ENCODE assay signal across 1 cellular context in the genomic region with DNA sequence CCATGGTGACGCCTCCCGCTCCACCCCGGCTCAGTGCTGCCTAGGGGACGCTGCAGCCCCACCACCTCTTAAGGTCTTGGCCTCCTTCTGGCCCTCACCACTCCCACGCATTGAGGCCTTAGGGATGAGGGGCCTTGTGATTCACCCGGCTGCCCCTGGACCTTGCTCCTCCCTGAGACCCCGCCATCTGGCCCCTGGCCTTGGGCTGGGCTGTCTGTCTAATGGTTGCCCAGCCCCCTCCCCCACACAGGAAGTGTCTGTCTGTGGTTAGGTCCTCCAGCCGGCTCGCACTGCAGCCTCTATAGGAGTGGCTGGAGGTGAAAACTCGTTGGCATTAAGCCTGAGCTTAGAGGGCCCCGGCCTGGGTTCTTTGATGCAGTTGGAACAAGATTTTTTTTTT.
A peak's percentile ranks its signal among the peaks of the same experiment; 100 is the strongest.
TF ChIP-seq lines count a peak whose summit lies in the region.

No MANE protein-coding gene starts in this region.

TF ChIP-seq in K562, 482 proteins besides CTCF, POLR2A, EP300 and RAD21:
- TF ChIP-seq, protein P1, sequence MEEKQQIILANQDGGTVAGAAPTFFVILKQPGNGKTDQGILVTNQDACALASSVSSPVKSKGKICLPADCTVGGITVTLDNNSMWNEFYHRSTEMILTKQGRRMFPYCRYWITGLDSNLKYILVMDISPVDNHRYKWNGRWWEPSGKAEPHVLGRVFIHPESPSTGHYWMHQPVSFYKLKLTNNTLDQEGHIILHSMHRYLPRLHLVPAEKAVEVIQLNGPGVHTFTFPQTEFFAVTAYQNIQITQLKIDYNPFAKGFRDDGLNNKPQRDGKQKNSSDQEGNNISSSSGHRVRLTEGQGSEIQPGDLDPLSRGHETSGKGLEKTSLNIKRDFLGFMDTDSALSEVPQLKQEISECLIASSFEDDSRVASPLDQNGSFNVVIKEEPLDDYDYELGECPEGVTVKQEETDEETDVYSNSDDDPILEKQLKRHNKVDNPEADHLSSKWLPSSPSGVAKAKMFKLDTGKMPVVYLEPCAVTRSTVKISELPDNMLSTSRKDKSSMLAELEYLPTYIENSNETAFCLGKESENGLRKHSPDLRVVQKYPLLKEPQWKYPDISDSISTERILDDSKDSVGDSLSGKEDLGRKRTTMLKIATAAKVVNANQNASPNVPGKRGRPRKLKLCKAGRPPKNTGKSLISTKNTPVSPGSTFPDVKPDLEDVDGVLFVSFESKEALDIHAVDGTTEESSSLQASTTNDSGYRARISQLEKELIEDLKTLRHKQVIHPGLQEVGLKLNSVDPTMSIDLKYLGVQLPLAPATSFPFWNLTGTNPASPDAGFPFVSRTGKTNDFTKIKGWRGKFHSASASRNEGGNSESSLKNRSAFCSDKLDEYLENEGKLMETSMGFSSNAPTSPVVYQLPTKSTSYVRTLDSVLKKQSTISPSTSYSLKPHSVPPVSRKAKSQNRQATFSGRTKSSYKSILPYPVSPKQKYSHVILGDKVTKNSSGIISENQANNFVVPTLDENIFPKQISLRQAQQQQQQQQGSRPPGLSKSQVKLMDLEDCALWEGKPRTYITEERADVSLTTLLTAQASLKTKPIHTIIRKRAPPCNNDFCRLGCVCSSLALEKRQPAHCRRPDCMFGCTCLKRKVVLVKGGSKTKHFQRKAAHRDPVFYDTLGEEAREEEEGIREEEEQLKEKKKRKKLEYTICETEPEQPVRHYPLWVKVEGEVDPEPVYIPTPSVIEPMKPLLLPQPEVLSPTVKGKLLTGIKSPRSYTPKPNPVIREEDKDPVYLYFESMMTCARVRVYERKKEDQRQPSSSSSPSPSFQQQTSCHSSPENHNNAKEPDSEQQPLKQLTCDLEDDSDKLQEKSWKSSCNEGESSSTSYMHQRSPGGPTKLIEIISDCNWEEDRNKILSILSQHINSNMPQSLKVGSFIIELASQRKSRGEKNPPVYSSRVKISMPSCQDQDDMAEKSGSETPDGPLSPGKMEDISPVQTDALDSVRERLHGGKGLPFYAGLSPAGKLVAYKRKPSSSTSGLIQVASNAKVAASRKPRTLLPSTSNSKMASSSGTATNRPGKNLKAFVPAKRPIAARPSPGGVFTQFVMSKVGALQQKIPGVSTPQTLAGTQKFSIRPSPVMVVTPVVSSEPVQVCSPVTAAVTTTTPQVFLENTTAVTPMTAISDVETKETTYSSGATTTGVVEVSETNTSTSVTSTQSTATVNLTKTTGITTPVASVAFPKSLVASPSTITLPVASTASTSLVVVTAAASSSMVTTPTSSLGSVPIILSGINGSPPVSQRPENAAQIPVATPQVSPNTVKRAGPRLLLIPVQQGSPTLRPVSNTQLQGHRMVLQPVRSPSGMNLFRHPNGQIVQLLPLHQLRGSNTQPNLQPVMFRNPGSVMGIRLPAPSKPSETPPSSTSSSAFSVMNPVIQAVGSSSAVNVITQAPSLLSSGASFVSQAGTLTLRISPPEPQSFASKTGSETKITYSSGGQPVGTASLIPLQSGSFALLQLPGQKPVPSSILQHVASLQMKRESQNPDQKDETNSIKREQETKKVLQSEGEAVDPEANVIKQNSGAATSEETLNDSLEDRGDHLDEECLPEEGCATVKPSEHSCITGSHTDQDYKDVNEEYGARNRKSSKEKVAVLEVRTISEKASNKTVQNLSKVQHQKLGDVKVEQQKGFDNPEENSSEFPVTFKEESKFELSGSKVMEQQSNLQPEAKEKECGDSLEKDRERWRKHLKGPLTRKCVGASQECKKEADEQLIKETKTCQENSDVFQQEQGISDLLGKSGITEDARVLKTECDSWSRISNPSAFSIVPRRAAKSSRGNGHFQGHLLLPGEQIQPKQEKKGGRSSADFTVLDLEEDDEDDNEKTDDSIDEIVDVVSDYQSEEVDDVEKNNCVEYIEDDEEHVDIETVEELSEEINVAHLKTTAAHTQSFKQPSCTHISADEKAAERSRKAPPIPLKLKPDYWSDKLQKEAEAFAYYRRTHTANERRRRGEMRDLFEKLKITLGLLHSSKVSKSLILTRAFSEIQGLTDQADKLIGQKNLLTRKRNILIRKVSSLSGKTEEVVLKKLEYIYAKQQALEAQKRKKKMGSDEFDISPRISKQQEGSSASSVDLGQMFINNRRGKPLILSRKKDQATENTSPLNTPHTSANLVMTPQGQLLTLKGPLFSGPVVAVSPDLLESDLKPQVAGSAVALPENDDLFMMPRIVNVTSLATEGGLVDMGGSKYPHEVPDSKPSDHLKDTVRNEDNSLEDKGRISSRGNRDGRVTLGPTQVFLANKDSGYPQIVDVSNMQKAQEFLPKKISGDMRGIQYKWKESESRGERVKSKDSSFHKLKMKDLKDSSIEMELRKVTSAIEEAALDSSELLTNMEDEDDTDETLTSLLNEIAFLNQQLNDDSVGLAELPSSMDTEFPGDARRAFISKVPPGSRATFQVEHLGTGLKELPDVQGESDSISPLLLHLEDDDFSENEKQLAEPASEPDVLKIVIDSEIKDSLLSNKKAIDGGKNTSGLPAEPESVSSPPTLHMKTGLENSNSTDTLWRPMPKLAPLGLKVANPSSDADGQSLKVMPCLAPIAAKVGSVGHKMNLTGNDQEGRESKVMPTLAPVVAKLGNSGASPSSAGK (IDR thresholded peaks at IDR 0.05) = no peak
- peak; percentile 74 for TF ChIP-seq POLR2G (IDR thresholded peaks at IDR 0.05; ENCODE audit: low read depth, low read length)
